In the genomic region with DNA sequence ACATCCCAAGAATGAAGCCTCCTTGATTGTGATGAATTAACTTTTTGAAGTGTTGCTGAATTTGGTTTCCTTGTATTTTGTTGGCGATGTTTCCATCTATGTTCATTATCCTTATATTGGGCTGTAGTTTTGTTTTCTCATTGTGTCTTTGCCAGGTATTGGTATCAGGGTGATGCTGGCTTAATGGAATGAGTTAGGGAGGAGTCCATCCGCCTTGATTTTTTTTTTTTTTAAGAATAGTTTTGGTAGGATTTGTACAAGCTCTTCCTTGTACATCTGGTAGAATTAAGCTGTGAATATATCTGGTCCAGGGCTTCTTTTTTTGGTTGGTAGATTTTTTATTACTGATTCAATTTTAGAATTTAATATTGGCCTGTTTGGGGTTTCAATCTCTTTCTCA, we compare ENCODE assay signal across 36 cellular contexts.
"Had no signal": no experiment of that assay in that cellular context is flagged by ENCODE, and none has a peak within 500 bp of the region (broad histone marks: within the 10 kb centered on the region; RNA-seq: fewer than 3 reads in every experiment).

No MANE protein-coding gene starts in this region.

- H3K27ac ChIP-seq: adrenal gland, body of pancreas, brain microvascular endothelial cell, breast epithelium, VCaP had no signal

- H3K36me3 Mint-ChIP-seq: activated CD4-positive, alpha-beta memory T cell treated with anti-CD3 and anti-CD28 coated beads for 36 hours; activated naive CD4-positive, alpha-beta T cell treated with anti-CD3 and anti-CD28 coated beads, Interleukin-2, amount 50 U/mL, for 72 hours; activated naive CD8-positive, alpha-beta T cell treated with anti-CD3 and anti-CD28 coated beads for 36 hours had no signal

- H3K27ac Mint-ChIP-seq: activated B cell treated with CpG ODN at 0.5 μM for 24 hours; activated CD4-positive, alpha-beta memory T cell treated with anti-CD3 and anti-CD28 coated beads for 36 hours; activated CD4-positive, alpha-beta T cell treated with anti-CD3 and anti-CD28 coated beads, Interleukin-2, amount 10 ng/mL, durations not matched to agents 24 days and 14 days; activated CD8-positive, alpha-beta T cell treated with anti-CD3 and anti-CD28 coated beads for 36 hours; activated naive CD4-positive, alpha-beta T cell treated with anti-CD3 and anti-CD28 coated beads for 36 hours; activated naive CD4-positive, alpha-beta T cell treated with anti-CD3 and anti-CD28 coated beads, Interleukin-2, amount 50 U/mL, for 72 hours; activated naive CD8-positive, alpha-beta T cell treated with anti-CD3 and anti-CD28 coated beads for 36 hours; activated T-cell treated with anti-CD3 and anti-CD28 coated beads, Interleukin-2, amount 50 U/mL, for 72 hours; activated T-helper 1 cell treated with anti-CD3 and anti-CD28 coated beads, Interleukin-12 subunit alpha, Interleukin-12 subunit beta, Interleukin-2, Interleukin-4 antibody, amounts not matched to agents 30 ng/mL and 10 ng/mL and 1 ng/mL, durations not matched to agents 14 hours and 24 hours and 36 hours; activated T-helper 17 cell treated with anti-CD3 and anti-CD28 coated beads, Interleukin-2, amount 50 U/mL, for 72 hours; T-helper 1 cell treated with Interleukin-12 subunit alpha and Interleukin-12 subunit beta and Interleukin-4 antibody, amounts not matched to agents 30 μg/mL and 1 μg/mL, for 36 hours; T-helper 2 cell treated with Interferon-gamma antibody and Interleukin-4, amounts not matched to agents 5 μg/mL and 100 μg/mL, for 36 hours had no signal

- H3K9me3 ChIP-seq: adrenal gland, body of pancreas, breast epithelium had no signal

- DNase-seq: activated B cell treated with CpG ODN at 0.5 μM for 24 hours; activated CD4-positive, alpha-beta memory T cell treated with anti-CD3 and anti-CD28 coated beads for 36 hours; activated CD4-positive, alpha-beta T cell treated with anti-CD3 and anti-CD28 coated beads for 4 hours; activated CD4-positive, alpha-beta T cell treated with anti-CD3 and anti-CD28 coated beads, Interleukin-2, amount 10 ng/mL, durations not matched to agents 24 days and 14 days; activated CD4-positive, alpha-beta T cell treated with anti-CD3 and anti-CD28 coated beads, Interleukin-2, amount 50 U/mL, for 1 hour; activated CD4-positive, alpha-beta T cell treated with anti-CD3 and anti-CD28 coated beads, Interleukin-2, amount 50 U/mL, for 4 hours; activated CD4-positive, CD25-positive, alpha-beta regulatory T cell treated with anti-CD3 and anti-CD28 coated beads, Interleukin-2, amount 50 U/mL, for 72 hours; activated CD8-positive, alpha-beta memory T cell treated with anti-CD3 and anti-CD28 coated beads, Interleukin-2, amount 50 U/mL, for 4 hours; activated CD8-positive, alpha-beta T cell treated with anti-CD3 and anti-CD28 coated beads for 36 hours; activated effector memory CD4-positive, alpha-beta T cell treated with anti-CD3 and anti-CD28 coated beads, Interleukin-2, amount 50 U/mL, for 16 hours; activated gamma-delta T cell treated with Interleukin-2 at 50 U/mL for 16 hours; activated naive CD4-positive, alpha-beta T cell; activated naive CD4-positive, alpha-beta T cell treated with anti-CD3 and anti-CD28 coated beads for 36 hours; activated naive CD4-positive, alpha-beta T cell treated with anti-CD3 and anti-CD28 coated beads, Interleukin-2, amount 50 U/mL, for 16 hours; activated naive CD8-positive, alpha-beta T cell treated with anti-CD3 and anti-CD28 coated beads for 36 hours; activated T-cell treated with anti-CD3 and anti-CD28 coated beads for 4 hours; activated T-cell treated with anti-CD3 and anti-CD28 coated beads, Interleukin-2, amount 50 U/mL, for 1 hour; activated T-cell treated with anti-CD3 and anti-CD28 coated beads, Interleukin-2, amount 50 U/mL, for 4 hours; activated T-cell treated with anti-CD3 and anti-CD28 coated beads, Interleukin-2, amount 50 U/mL, for 72 hours; adrenal gland; amniotic stem cell; aorta; body of pancreas; brain microvascular endothelial cell; central memory CD4-positive, alpha-beta T cell; SW 1271; T-helper 1 cell; T-helper 2 cell; T-helper 9 cell had no signal

- H3K9me3 Mint-ChIP-seq: activated B cell treated with CpG ODN at 0.5 μM for 24 hours; activated CD4-positive, alpha-beta memory T cell treated with anti-CD3 and anti-CD28 coated beads for 36 hours; activated naive CD4-positive, alpha-beta T cell treated with anti-CD3 and anti-CD28 coated beads for 36 hours; activated naive CD8-positive, alpha-beta T cell treated with anti-CD3 and anti-CD28 coated beads for 36 hours; activated T-cell treated with anti-CD3 and anti-CD28 coated beads, Interleukin-2, amount 50 U/mL, for 4 hours; activated T-helper 1 cell treated with anti-CD3 and anti-CD28 coated beads, Interleukin-12 subunit alpha, Interleukin-12 subunit beta, Interleukin-2, Interleukin-4 antibody, amounts not matched to agents 30 ng/mL and 10 ng/mL and 1 ng/mL, durations not matched to agents 14 hours and 24 hours and 36 hours; activated T-helper 17 cell treated with anti-CD3 and anti-CD28 coated beads, Interleukin-2, amount 50 U/mL, for 72 hours; T-helper 1 cell treated with Interleukin-12 subunit alpha and Interleukin-12 subunit beta and Interleukin-4 antibody, amounts not matched to agents 30 μg/mL and 1 μg/mL, for 36 hours had no signal

- H3K27me3 ChIP-seq: adrenal gland, body of pancreas, brain microvascular endothelial cell, breast epithelium had no signal

- H3K4me1 ChIP-seq: breast epithelium had no signal

- H3K4me3 Mint-ChIP-seq: activated B cell treated with CpG ODN at 0.5 μM for 24 hours; activated CD4-positive, alpha-beta memory T cell treated with anti-CD3 and anti-CD28 coated beads for 36 hours; activated CD4-positive, alpha-beta T cell treated with anti-CD3 and anti-CD28 coated beads, Interleukin-2, amount 10 ng/mL, durations not matched to agents 24 days and 14 days; activated CD8-positive, alpha-beta T cell treated with anti-CD3 and anti-CD28 coated beads for 36 hours; activated naive CD4-positive, alpha-beta T cell treated with anti-CD3 and anti-CD28 coated beads for 36 hours; activated naive CD8-positive, alpha-beta T cell treated with anti-CD3 and anti-CD28 coated beads for 36 hours; activated T-cell treated with anti-CD3 and anti-CD28 coated beads, Interleukin-2, amount 50 U/mL, for 4 hours; activated T-cell treated with anti-CD3 and anti-CD28 coated beads, Interleukin-2, amount 50 U/mL, for 72 hours; activated T-helper 1 cell treated with anti-CD3 and anti-CD28 coated beads, Interleukin-12 subunit alpha, Interleukin-12 subunit beta, Interleukin-2, Interleukin-4 antibody, amounts not matched to agents 30 ng/mL and 10 ng/mL and 1 ng/mL, durations not matched to agents 14 hours and 24 hours and 36 hours; activated T-helper 17 cell treated with anti-CD3 and anti-CD28 coated beads, Interleukin-2, amount 50 U/mL, for 72 hours; T-helper 1 cell treated with Interleukin-12 subunit alpha and Interleukin-12 subunit beta and Interleukin-4 antibody, amounts not matched to agents 30 μg/mL and 1 μg/mL, for 36 hours; T-helper 2 cell treated with Interferon-gamma antibody and Interleukin-4, amounts not matched to agents 5 μg/mL and 100 μg/mL, for 36 hours had no signal

- H3K27me3 Mint-ChIP-seq: activated CD4-positive, alpha-beta memory T cell treated with anti-CD3 and anti-CD28 coated beads for 36 hours; activated CD4-positive, alpha-beta T cell treated with anti-CD3 and anti-CD28 coated beads, Interleukin-2, amount 10 ng/mL, durations not matched to agents 24 days and 14 days; activated CD8-positive, alpha-beta T cell treated with anti-CD3 and anti-CD28 coated beads for 36 hours; activated naive CD8-positive, alpha-beta T cell treated with anti-CD3 and anti-CD28 coated beads for 36 hours; activated T-helper 17 cell treated with anti-CD3 and anti-CD28 coated beads, Interleukin-2, amount 50 U/mL, for 72 hours had no signal

- ATAC-seq: activated CD8-positive, alpha-beta T cell treated with anti-CD3 and anti-CD28 coated beads for 36 hours; activated naive CD4-positive, alpha-beta T cell treated with anti-CD3 and anti-CD28 coated beads, Interleukin-2, amount 50 U/mL, for 72 hours; activated T-cell treated with anti-CD3 and anti-CD28 coated beads, Interleukin-2, amount 50 U/mL, for 4 hours; activated T-cell treated with anti-CD3 and anti-CD28 coated beads, Interleukin-2, amount 50 U/mL, for 72 hours; activated T-helper 17 cell treated with anti-CD3 and anti-CD28 coated beads, Interleukin-2, amount 50 U/mL, for 72 hours; body of pancreas had no signal

- H3K4me1 Mint-ChIP-seq: activated B cell treated with CpG ODN at 0.5 μM for 24 hours; activated CD4-positive, alpha-beta T cell treated with anti-CD3 and anti-CD28 coated beads, Interleukin-2, amount 10 ng/mL, durations not matched to agents 24 days and 14 days; activated naive CD8-positive, alpha-beta T cell treated with anti-CD3 and anti-CD28 coated beads for 36 hours; activated T-helper 17 cell treated with anti-CD3 and anti-CD28 coated beads, Interleukin-2, amount 50 U/mL, for 72 hours had no signal

- H3K36me3 ChIP-seq: adrenal gland, brain microvascular endothelial cell, breast epithelium had no signal

- H3K4me3 ChIP-seq: adrenal gland, body of pancreas, breast epithelium had no signal
